9 cellular contexts compared by ENCODE assay signal in genomic region chr20:36542019-36542488, GRCh38. TPM values are rescaled to one million over a fixed set of nuclear protein-coding genes. Genes with fewer than 3 reads are reported as not detected.
A peak's percentile ranks its signal among the peaks of the same experiment; 100 is the strongest.
DNase-seq lines count a peak whose midpoint lies in the region; ATAC-seq and TF ChIP-seq lines count a peak whose summit lies in the region.
"Had no signal": no experiment of that assay in that cellular context is flagged by ENCODE, and none has a peak within 500 bp of the region (broad histone marks: within the 10 kb centered on the region; RNA-seq: fewer than 3 reads in every experiment).

No MANE protein-coding gene starts in this region.

- intact Hi-C loops in gastrocnemius medialis (cut with DNase I; ENCODE audit: low total_unique reads), result loop anchor here (2.0 kb wide), 1 partner anchor 81 kb away; no protein-coding TSS in a partner anchor

- H3K27ac ChIP-seq in right atrium auricular region (peak overlapping the region; percentile 97 to 98), gastrocnemius medialis (peak overlapping the region; percentile 71 to 92 (median 88))

- H3K4me1 ChIP-seq in right atrium auricular region, result peaks cover 0 to 69% of the 10 kb centered on the region in 2 donors
- H3K4me1 ChIP-seq in gastrocnemius medialis, result peaks cover 9 to 14% of the 10 kb centered on the region in 2 donors

- peak; percentile 34 to 48 for DNase-seq in SW 1271 (lab: John Stamatoyannopoulos, UW)
- no peak for DNase-seq in right atrium auricular region (ENCODE audit: low spot score)
- no peak for DNase-seq in gastrocnemius medialis
- no peak for DNase-seq in NCI-H1436 (lab: John Stamatoyannopoulos, UW)
- DNase-seq in GOT3 (lab: John Stamatoyannopoulos, UW), result no peak
- DNase-seq: NCI-H1105 treated with DMSO at 0.1 percent for 48 hours had no signal

- no peak for TF ChIP-seq POLR2A in gastrocnemius medialis (IDR thresholded peaks at IDR 0.05)

- H3K4me3 ChIP-seq in right atrium auricular region (peak overlapping the region; percentile 86 to 93), gastrocnemius medialis (peak overlapping the region; percentile 50 to 70 (median 66))

- in situ Hi-C loops in gastrocnemius medialis (cut with MboI; ENCODE audit: low sequenced_read_pairs in 4 of 4), result no loop called here

- peak; percentile 37; the same call in 2 of the 3 replicates for TF ChIP-seq CTCF in GM12872 (IDR thresholded peaks at IDR 0.05; ENCODE audit: insufficient read depth, low read depth, low read length)
- TF ChIP-seq CTCF in right atrium auricular region (IDR thresholded peaks at IDR 0.05), result peak; percentile 53 to 73
- peak; percentile 21 to 54 (median 43) for TF ChIP-seq CTCF in gastrocnemius medialis (IDR thresholded peaks at IDR 0.05 in 4 of 5, conservative IDR thresholded peaks at IDR 0.05 in 1 of 5)

- ATAC-seq in gastrocnemius medialis, result peak in 1 of 2 donors; percentile 28
- ATAC-seq in GM19467 (IDR thresholded peaks at IDR 0.05; ENCODE audit: unreplicated experiment), result no peak
- ATAC-seq in HG02798 (IDR thresholded peaks at IDR 0.05; ENCODE audit: poor library complexity, unreplicated experiment), result no peak

- peaks cover 35% of the 10 kb centered on the region for H3K36me3 ChIP-seq in right atrium auricular region
- no peaks in the 10 kb centered on the region for H3K36me3 ChIP-seq in gastrocnemius medialis

- no peaks in the 10 kb centered on the region for H3K9me3 ChIP-seq in right atrium auricular region
- H3K9me3 ChIP-seq in gastrocnemius medialis, result no peaks in the 10 kb centered on the region

- H3K27me3 ChIP-seq in right atrium auricular region (no peaks in the 10 kb centered on the region), gastrocnemius medialis (peaks cover 0 to 6% (median 4%) of the 10 kb centered on the region in 3 donors)

RNA-seq across cellular contexts. Expression of gene MYL9, which starts 0.7 kb away (rescaled TPM):
- total RNA-seq in right atrium auricular region (100 to 1,000 TPM; 558 to 602 TPM), gastrocnemius medialis (10 to 100 TPM in 3 of 4 donors, 1 to 10 TPM in 1; 7.3 to 59.4 (median 20.8) TPM)

RNA-seq across cellular contexts. Expression of gene TGIF2, which starts 31.3 kb away (rescaled TPM):
- total RNA-seq in right atrium auricular region (10 to 100 TPM in 1 of 2 donors, 1 to 10 TPM in 1; 8.9 to 10.7 TPM), gastrocnemius medialis (1 to 10 TPM; 1.4 to 3.9 (median 1.4) TPM)

Comparison
In these comparisons a context has a peak if more than half of its experiments do, and no peak if none do; other contexts are left out.
1. DNase-seq: peak in SW 1271 (2 of 2); none in right atrium auricular region (single experiment), gastrocnemius medialis (0 of 2), NCI-H1436 (single experiment) and GOT3 (single experiment).
2. RNA of gene MYL9, which starts 0.7 kb away (total RNA-seq): 558 to 602 TPM in right atrium auricular region; 7.3 to 59.4 TPM in gastrocnemius medialis; every median in the first group is over 4 times any median in the second.
3. Peak in every context shown above with its lines, with median percentiles within 50 percentile points of each other: CTCF ChIP-seq.